34 cellular contexts compared by ENCODE assay signal in the genomic region with DNA sequence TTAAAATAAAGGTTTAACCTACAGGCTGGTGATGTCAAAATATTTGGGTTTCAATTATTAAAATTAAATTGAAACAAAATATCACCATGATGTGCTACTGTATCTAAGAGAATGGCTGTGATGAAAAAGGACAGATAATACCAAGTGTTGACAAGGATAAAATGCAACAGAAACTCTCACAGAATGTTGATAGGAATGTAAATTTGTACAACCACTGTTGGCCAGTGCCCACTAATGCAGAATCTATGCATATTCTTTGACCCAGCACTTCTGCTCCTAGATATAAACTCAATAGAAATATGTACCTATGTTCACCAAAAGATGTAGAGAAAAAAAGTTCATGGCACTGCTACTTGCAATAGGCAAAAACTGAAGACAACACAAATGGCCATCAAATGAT.
"Had no signal": no experiment of that assay in that cellular context is flagged by ENCODE, and none has a peak within 500 bp of the region (broad histone marks: within the 10 kb centered on the region; RNA-seq: fewer than 3 reads in every experiment).

No MANE protein-coding gene starts in this region.

- H3K27me3 ChIP-seq: MG63 had no signal

- DNase-seq: Karpas-422, Kasumi-1, MG63, MM.1S, MV-4-11, NCI-H1048, NCI-H1092, NCI-H1092 treated with DMSO at 0.1 percent for 48 hours, NCI-H1105, NCI-H1105 treated with DMSO at 0.1 percent for 48 hours, NCI-H1417, NCI-H1417 treated with DMSO at 0.1 percent for 48 hours, NCI-H1436, NCI-H1436 treated with DMSO at 0.1 percent for 48 hours, NCI-H146, NCI-H1694, NCI-H1694 treated with DMSO at 0.1 percent for 48 hours, NCI-H187, NCI-H187 treated with DMSO at 0.1 percent for 48 hours, NCI-H1930, NCI-H2029, NCI-H2029 treated with DMSO at 0.1 percent for 48 hours, NCI-H2081, NCI-H2081 treated with DMSO at 0.1 percent for 48 hours, NCI-H2107, NCI-H2171, NCI-H2171 treated with DMSO at 0.1 percent for 48 hours, NCI-H2227 treated with DMSO at 0.1 percent for 48 hours, NCI-H226, NCI-H345, NCI-H446, NCI-H446 treated with DMSO at 0.1 percent for 48 hours, NCI-H510A, NCI-H510A treated with DMSO at 0.1 percent for 48 hours had no signal

- H3K36me3 ChIP-seq: MG63 had no signal

- H3K9me3 ChIP-seq: MG63 had no signal

- H3K4me3 ChIP-seq: MG63 had no signal
